16 cellular contexts compared by ENCODE assay signal in genomic region chr9:79701651-79702050, GRCh38.
DNase-seq lines count a peak whose midpoint lies in the region; ATAC-seq and TF ChIP-seq lines count a peak whose summit lies in the region.
"Had no signal": no experiment of that assay in that cellular context is flagged by ENCODE, and none has a peak within 500 bp of the region (broad histone marks: within the 10 kb centered on the region; RNA-seq: fewer than 3 reads in every experiment).

No MANE protein-coding gene starts in this region.

- no peaks in the 10 kb centered on the region for H3K27me3 ChIP-seq in heart left ventricle
- H3K27me3 ChIP-seq: sigmoid colon had no signal

- TF ChIP-seq CTCF in heart left ventricle (IDR thresholded peaks at IDR 0.05), result no peak

- H3K36me3 ChIP-seq in heart left ventricle, result peaks cover 0 to 22% (median 19%) of the 10 kb centered on the region in 9 donors

- DNase-seq in EH (ENCODE audit: low read depth) (peak; percentile 75), NOMO-1 (lab: John Stamatoyannopoulos, UW; ENCODE audit: unreplicated experiment in 2 of 2) (peak; percentile 74 to 83), heart left ventricle (peak in 2 of 5 donors; percentile 41 to 52), renal cortical epithelial cell (ENCODE audit: low read depth) (peak; percentile 19), HUDEP-2 (lab: John Stamatoyannopoulos, UW; ENCODE audit: unreplicated experiment in 76 of 76) (no peak), HuH-7.5 (ENCODE audit: low spot score) (no peak)
- DNase-seq: activated CD4-positive, CD25-positive, alpha-beta regulatory T cell treated with anti-CD3 and anti-CD28 coated beads, Interleukin-2, amount 50 U/mL, for 72 hours; activated T-cell treated with anti-CD3 and anti-CD28 coated beads, Interleukin-2, amount 50 U/mL, for 1 hour; anterior cingulate cortex; CD8-positive, alpha-beta memory T cell; dermis blood vessel endothelial cell; immature natural killer cell; NCI-H2107; sigmoid colon had no signal

- H3K9me3 ChIP-seq in heart left ventricle, result no peaks in the 10 kb centered on the region
- H3K9me3 ChIP-seq: sigmoid colon had no signal

- intact Hi-C loops in heart left ventricle (cut with DNase I), result no loop called here

- TF ChIP-seq POLR2A in heart left ventricle (IDR thresholded peaks at IDR 0.05), result no peak

- 94 to 96% (median 95%) methylated on average over 2 of the region's 2 CpGs for WGBS in heart left ventricle, 4 donors

- ATAC-seq in heart left ventricle (peak in 3 of 4 donors; percentile 58 to 86 (median 58)), GM21619 (IDR thresholded peaks at IDR 0.05; ENCODE audit: unreplicated experiment) (no peak), GM21360 (IDR thresholded peaks at IDR 0.05; ENCODE audit: unreplicated experiment) (no peak)

- peak overlapping the region in 1 of 12 donors; percentile 5 for H3K27ac ChIP-seq in heart left ventricle
- H3K27ac ChIP-seq: sigmoid colon had no signal

- no peak overlapping the region for H3K4me3 ChIP-seq in heart left ventricle
- H3K4me3 ChIP-seq: sigmoid colon had no signal

- peaks cover 0 to 23% (median 0%) of the 10 kb centered on the region in 12 donors for H3K4me1 ChIP-seq in heart left ventricle

Comparison
In these comparisons a context has a peak if more than half of its experiments do, and no peak if none do; other contexts are left out.
1. DNase-seq: peak in EH (single experiment), NOMO-1 (2 of 2) and renal cortical epithelial cell (single experiment); none in HUDEP-2 (0 of 76) and HuH-7.5 (single experiment).
2. ATAC-seq: peak in heart left ventricle (3 of 4); none in GM21619 (single experiment) and GM21360 (single experiment).